In the genomic region with DNA sequence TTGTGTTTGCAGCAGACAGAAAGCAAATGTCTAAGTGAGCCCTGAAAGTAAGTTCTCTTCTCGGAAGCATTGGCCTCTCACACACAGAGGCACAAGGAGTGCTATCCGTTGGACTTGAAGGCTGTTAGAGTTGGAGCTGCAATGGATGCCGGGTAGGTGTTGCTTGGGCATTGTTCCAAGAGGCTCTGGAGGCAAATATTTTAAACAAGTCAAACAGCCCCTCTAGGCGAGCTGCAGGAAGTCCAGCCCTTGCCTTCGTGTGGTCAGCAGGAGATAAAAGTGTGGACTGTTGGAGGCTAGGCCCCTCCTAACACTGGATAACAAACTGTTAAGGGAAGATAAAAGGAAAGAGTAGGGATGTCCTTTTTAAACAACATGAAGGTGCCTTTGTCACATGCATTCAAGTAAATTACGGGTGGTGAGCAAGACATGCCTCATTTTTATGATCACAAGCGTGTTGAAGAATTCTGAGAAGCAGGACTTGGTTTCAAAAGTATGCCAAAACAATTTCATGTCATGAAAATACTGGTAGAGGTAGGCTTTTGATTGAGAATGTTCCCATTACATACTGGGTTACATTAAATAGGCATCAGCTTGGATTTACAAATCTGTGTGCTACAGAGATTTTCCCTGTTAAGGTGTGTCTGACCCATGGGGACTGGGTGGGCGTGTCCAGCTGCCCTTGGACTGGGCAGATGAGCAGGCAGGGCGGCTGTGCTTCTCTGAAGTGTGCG, we compare ENCODE assay signal across 10 cellular contexts. TPM values are rescaled to one million over a fixed set of nuclear protein-coding genes. Genes with fewer than 3 reads are reported as not detected.
DNase-seq lines count a peak whose midpoint lies in the region; ATAC-seq and TF ChIP-seq lines count a peak whose summit lies in the region.
"Had no signal": no experiment of that assay in that cellular context is flagged by ENCODE, and none has a peak within 500 bp of the region (broad histone marks: within the 10 kb centered on the region; RNA-seq: fewer than 3 reads in every experiment).

No MANE protein-coding gene starts in this region.

- H3K36me3 ChIP-seq in fibroblast of lung (ENCODE audit: control insufficient read depth, insufficient read depth, low read length) (no peaks in the 10 kb centered on the region), osteoblast (ENCODE audit: insufficient read depth, low read length) (no peaks in the 10 kb centered on the region)

- H3K4me3 ChIP-seq in fibroblast of lung (replicated peaks in 1 of 4; ENCODE audit: control extremely low read depth in 1 of 4, insufficient read depth in 1 of 4, low read depth in 3 of 4, low read length in 4 of 4) (no peak overlapping the region), osteoblast (ENCODE audit: insufficient read depth, low read length) (no peak overlapping the region)

- peak overlapping the region; percentile 79 for H3K27ac ChIP-seq in fibroblast of lung (ENCODE audit: insufficient read depth, low read length)
- peak overlapping the region; percentile 90 for H3K27ac ChIP-seq in osteoblast (ENCODE audit: low read depth, low read length)
- H3K27ac ChIP-seq: KMS-11 had no signal

- DNase-seq in COR-L47 (lab: John Stamatoyannopoulos, UW) (peak; percentile 15), RPMI7951 (ENCODE audit: low read depth) (peak; percentile 52), fibroblast of lung (ENCODE audit: low read depth in 2 of 2) (peak; percentile 61 to 65), osteoblast (ENCODE audit: insufficient read length, low spot score, missing footprints) (no peak)
- no peak for DNase-seq in stimulated activated CD4-positive, alpha-beta T cell treated with anti-CD3 and anti-CD28 coated beads, Interleukin-4, amount 100 ng/mL, for 1 hour
- no peak for DNase-seq in stimulated activated CD4-positive, alpha-beta T cell treated with anti-CD3 and anti-CD28 coated beads, Interleukin-1b, Interleukin-23, amount 100 ng/mL, for 48 hours
- DNase-seq: activated naive CD8-positive, alpha-beta T cell treated with anti-CD3 and anti-CD28 coated beads, Interleukin-2, amount 10 ng/mL, durations not matched to agents 7 days and 5 days had no signal

- peaks cover 44% of the 10 kb centered on the region for H3K4me1 ChIP-seq in fibroblast of lung (ENCODE audit: control insufficient read depth, extremely low read depth, insufficient read depth, low read length)
- H3K4me1 ChIP-seq in osteoblast (ENCODE audit: insufficient read depth, low read length), result peaks cover 54% of the 10 kb centered on the region

- H3K79me2 ChIP-seq in fibroblast of lung (ENCODE audit: control insufficient read depth, insufficient read depth, low read length) (peaks cover 77% of the 10 kb centered on the region), osteoblast (ENCODE audit: insufficient read depth, low read length) (peaks cover 93% of the 10 kb centered on the region)

- no peaks in the 10 kb centered on the region for H4K20me1 ChIP-seq in fibroblast of lung (ENCODE audit: control insufficient read depth, extremely low read depth, insufficient read depth, low read length)
- H4K20me1 ChIP-seq in osteoblast (ENCODE audit: insufficient read depth, low read length), result peaks cover 23% of the 10 kb centered on the region

- no peak overlapping the region for H3K9ac ChIP-seq in fibroblast of lung (ENCODE audit: insufficient read depth, low read length)
- H3K9ac ChIP-seq: KMS-11 had no signal

- TF ChIP-seq CTCF in fibroblast of lung (conservative IDR thresholded peaks at IDR 0.05 in 1 of 2, IDR thresholded peaks at IDR 0.05 in 1 of 2; ENCODE audit: low read depth in 1 of 2, low read length in 2 of 2), result no peak
- no peak for TF ChIP-seq CTCF in osteoblast (IDR thresholded peaks at IDR 0.05; ENCODE audit: extremely low read depth, low read depth, low read length)

- H3K9me3 ChIP-seq in fibroblast of lung (ENCODE audit: control insufficient read depth, insufficient read depth, low read depth, low read length) (no peaks in the 10 kb centered on the region), osteoblast (ENCODE audit: low read depth, low read length) (no peaks in the 10 kb centered on the region)

- ATAC-seq in HG03097 (IDR thresholded peaks at IDR 0.05; ENCODE audit: low FRiP score, unreplicated experiment), result no peak
- no peak for ATAC-seq in HG03460 (IDR thresholded peaks at IDR 0.05; ENCODE audit: unreplicated experiment)

- no peak overlapping the region for H2AFZ ChIP-seq in fibroblast of lung (ENCODE audit: low read length)
- no peak overlapping the region for H2AFZ ChIP-seq in osteoblast (ENCODE audit: low read length)

- no peaks in the 10 kb centered on the region for H3K27me3 ChIP-seq in fibroblast of lung (ENCODE audit: control insufficient read depth, insufficient read depth, low read length)
- no peaks in the 10 kb centered on the region for H3K27me3 ChIP-seq in osteoblast (ENCODE audit: insufficient read depth, low read length)

- H3K4me2 ChIP-seq in fibroblast of lung (ENCODE audit: extremely low read depth, insufficient read depth, low read length), result peak overlapping the region; percentile 41
- no peak overlapping the region for H3K4me2 ChIP-seq in osteoblast (ENCODE audit: insufficient read depth, low read length)
- H3K4me2 ChIP-seq: KMS-11 had no signal

RNA-seq across cellular contexts. Expression of gene RREB1, which starts 57.4 kb away (rescaled TPM):
- total RNA-seq in RPMI7951 (2014; rRNA removed; shearing (Covaris generic)), result 5.8 and 6.0 TPM in 2 replicates
- total RNA-seq in fibroblast of lung (15.2 and 18.8 TPM in 2 replicates), osteoblast (25.9 and 29.3 TPM in 2 replicates)
- polyA plus RNA-seq in fibroblast of lung, result 2.4 and 2.8 TPM in 2 replicates
- 5.5 and 7.7 TPM in 2 replicates for polyA plus RNA-seq in fibroblast of lung (2012)
- polyA minus RNA-seq in fibroblast of lung (ENCODE audit: low replicate concordance), result 19.9 and 29.8 TPM in 2 replicates

Comparison
In these comparisons a context has a peak if more than half of its experiments do, and no peak if none do; other contexts are left out.
1. DNase-seq: peak in COR-L47 (single experiment), RPMI7951 (single experiment) and fibroblast of lung (2 of 2); none in osteoblast (single experiment), stimulated activated CD4-positive, alpha-beta T cell treated with anti-CD3 and anti-CD28 coated beads, Interleukin-4, amount 100 ng/mL, for 1 hour (single experiment) and stimulated activated CD4-positive, alpha-beta T cell treated with anti-CD3 and anti-CD28 coated beads, Interleukin-1b, Interleukin-23, amount 100 ng/mL, for 48 hours (single experiment).